In the genomic region with DNA sequence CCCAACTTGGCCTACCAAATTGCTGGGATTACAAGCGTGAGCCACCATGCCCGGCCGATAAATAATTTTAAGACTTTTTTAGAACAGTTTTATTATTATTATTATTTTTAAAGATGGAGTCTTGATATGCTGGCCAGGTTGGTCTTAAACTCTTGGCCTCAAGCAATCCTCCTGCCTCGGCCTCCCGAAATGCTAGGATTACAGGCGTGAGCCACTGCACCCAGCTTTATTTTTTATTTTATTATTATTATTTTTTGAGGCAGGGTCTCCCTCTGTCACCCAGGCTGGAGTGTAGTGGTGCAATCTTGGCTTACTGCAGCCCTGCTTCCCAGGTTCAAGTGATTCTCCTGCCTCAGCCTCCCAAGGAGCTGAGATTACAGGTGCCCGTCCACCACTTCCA, we compare ENCODE assay signal across 11 cellular contexts. TPM values are rescaled to one million over a fixed set of nuclear protein-coding genes. Genes with fewer than 3 reads are reported as not detected.
"Had no signal": no experiment of that assay in that cellular context is flagged by ENCODE, and none has a peak within 500 bp of the region (broad histone marks: within the 10 kb centered on the region; RNA-seq: fewer than 3 reads in every experiment).

No MANE protein-coding gene starts in this region.

RNA-seq across cellular contexts. Expression of a gene that starts 1.7 kb away (rescaled TPM):
- total RNA-seq: activated naive CD8-positive, alpha-beta T cell treated with anti-CD3 and anti-CD28 coated beads for 36 hours; activated T-helper 1 cell treated with anti-CD3 and anti-CD28 coated beads, Interleukin-12 subunit alpha, Interleukin-12 subunit beta, Interleukin-2, Interleukin-4 antibody, amounts not matched to agents 30 ng/mL and 10 ng/mL and 1 ng/mL, durations not matched to agents 14 hours and 24 hours and 36 hours; activated T-helper 2 cell treated with anti-CD3 and anti-CD28 coated beads, Interferon-gamma antibody, Interleukin-2, Interleukin-4, amounts not matched to agents 10 μg/mL and 5 μg/mL and 100 μg/mL, durations not matched to agents 14 hours and 24 hours and 36 hours; adrenal gland; aorta; ascending aorta; astrocyte; body of pancreas; bronchial epithelial cell; cardiac muscle cell; cerebellum had no signal

RNA-seq across cellular contexts. Expression of a gene that starts 16.7 kb away (rescaled TPM):
- total RNA-seq: bronchial epithelial cell, cardiac muscle cell had no signal

RNA-seq across cellular contexts. Expression of a gene that starts 27.3 kb away (rescaled TPM):
- total RNA-seq: activated T-helper 1 cell treated with anti-CD3 and anti-CD28 coated beads, Interleukin-12 subunit alpha, Interleukin-12 subunit beta, Interleukin-2, Interleukin-4 antibody, amounts not matched to agents 30 ng/mL and 10 ng/mL and 1 ng/mL, durations not matched to agents 14 hours and 24 hours and 36 hours; aorta; ascending aorta; astrocyte; body of pancreas; bronchial epithelial cell; cardiac muscle cell; cerebellum had no signal
